In the genomic region with DNA sequence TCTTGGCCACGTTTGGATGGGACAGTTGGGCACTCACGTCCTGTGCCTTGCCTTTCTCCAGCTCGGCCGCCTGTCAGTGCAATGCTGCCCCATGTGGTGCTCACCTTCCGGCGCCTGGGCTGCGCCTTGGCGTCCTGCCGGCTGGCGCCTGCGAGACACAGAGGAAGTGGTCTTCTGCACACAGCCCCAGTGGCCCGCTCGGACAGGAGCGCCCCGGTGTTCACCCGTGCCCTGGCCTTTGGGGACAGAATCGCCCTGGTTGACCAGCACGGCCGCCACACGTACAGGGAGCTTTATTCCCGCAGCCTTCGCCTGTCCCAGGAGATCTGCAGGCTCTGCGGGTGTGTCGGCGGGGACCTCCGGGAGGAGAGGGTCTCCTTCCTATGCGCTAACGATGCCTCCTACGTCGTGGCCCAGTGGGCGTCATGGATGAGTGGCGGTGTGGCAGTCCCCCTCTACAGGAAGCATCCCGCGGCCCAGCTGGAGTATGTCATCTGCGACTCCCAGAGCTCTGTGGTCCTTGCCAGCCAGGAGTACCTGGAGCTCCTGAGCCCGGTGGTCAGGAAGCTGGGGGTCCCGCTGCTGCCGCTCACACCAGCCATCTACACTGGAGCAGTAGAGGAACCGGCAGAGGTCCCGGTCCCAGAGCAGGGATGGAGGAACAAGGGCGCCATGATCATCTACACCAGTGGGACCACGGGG, we compare ENCODE assay signal across 25 cellular contexts. TPM values are rescaled to one million over a fixed set of nuclear protein-coding genes. Genes with fewer than 3 reads are reported as not detected.
DNase-seq lines count a peak whose midpoint lies in the region; ATAC-seq and TF ChIP-seq lines count a peak whose summit lies in the region.
"Had no signal": no experiment of that assay in that cellular context is flagged by ENCODE, and none has a peak within 500 bp of the region (broad histone marks: within the 10 kb centered on the region; RNA-seq: fewer than 3 reads in every experiment).

No MANE protein-coding gene starts in this region.

- no peak for ATAC-seq in activated CD8-positive, alpha-beta memory T cell treated with anti-CD3 and anti-CD28 coated beads, Interleukin-2, amount 10 ng/mL, durations not matched to agents 7 days and 5 days
- peak in 1 of 2 donors; percentile 73 for ATAC-seq in natural killer cell treated with Interleukin-12 subunit alpha and Interleukin-12 subunit beta and Interleukin-15 and Interleukin-18, amount 100 ng/mL, for 72 hours
- ATAC-seq: gastroesophageal sphincter, GM23338, left lobe of liver, Panc1 had no signal

- H3K4me1 Mint-ChIP-seq in activated CD8-positive, alpha-beta memory T cell treated with anti-CD3 and anti-CD28 coated beads, Interleukin-2, amount 10 ng/mL, durations not matched to agents 7 days and 5 days = peaks cover 68% of the 10 kb centered on the region
- peaks cover 44 to 56% of the 10 kb centered on the region in 2 donors for H3K4me1 Mint-ChIP-seq in natural killer cell treated with Interleukin-12 subunit alpha and Interleukin-12 subunit beta and Interleukin-15 and Interleukin-18, amount 100 ng/mL, for 72 hours (ENCODE audit: low read depth in 2 of 2)

- H3K27me3 Mint-ChIP-seq in activated CD8-positive, alpha-beta memory T cell treated with anti-CD3 and anti-CD28 coated beads, Interleukin-2, amount 10 ng/mL, durations not matched to agents 7 days and 5 days = no peaks in the 10 kb centered on the region
- H3K27me3 Mint-ChIP-seq in natural killer cell treated with Interleukin-12 subunit alpha and Interleukin-12 subunit beta and Interleukin-15 and Interleukin-18, amount 100 ng/mL, for 72 hours = no peaks in the 10 kb centered on the region
- H3K27me3 Mint-ChIP-seq: B cell, IgD-negative memory B cell, memory B cell had no signal

- H3K27ac Mint-ChIP-seq in activated CD8-positive, alpha-beta memory T cell treated with anti-CD3 and anti-CD28 coated beads, Interleukin-2, amount 10 ng/mL, durations not matched to agents 7 days and 5 days = peak overlapping the region; percentile 54
- peak overlapping the region; percentile 87 to 93 for H3K27ac Mint-ChIP-seq in natural killer cell treated with Interleukin-12 subunit alpha and Interleukin-12 subunit beta and Interleukin-15 and Interleukin-18, amount 100 ng/mL, for 72 hours
- H3K27ac Mint-ChIP-seq: GM23338, memory B cell had no signal

- 0 out of 22 replicates have a peak, but pooled peaks cover 0 to 4% (median 0%) of the 10 kb centered on the region in 11 experiments for H3K27me3 ChIP-seq in BLaER1 treated with 17β-estradiol and CSF1 and Interleukin-3, amounts not matched to agents 10 nM and 100 nM
- no peaks in the 10 kb centered on the region for H3K27me3 ChIP-seq in Peyer's patch
- H3K27me3 ChIP-seq in HAP-1 (ENCODE audit: low read depth) = no peaks in the 10 kb centered on the region
- no peaks in the 10 kb centered on the region for H3K27me3 ChIP-seq in esophagus squamous epithelium
- H3K27me3 ChIP-seq: gastroesophageal sphincter, sigmoid colon had no signal

- intact Hi-C loops in esophagus squamous epithelium (cut with DNase I) = no loop called here

- in situ Hi-C loops in HAP-1 (cut with MboI; ENCODE audit: low sequenced_read_pairs) = no loop called here

- no peak overlapping the region for H3K4me3 Mint-ChIP-seq in activated CD8-positive, alpha-beta memory T cell treated with anti-CD3 and anti-CD28 coated beads, Interleukin-2, amount 10 ng/mL, durations not matched to agents 7 days and 5 days
- peak overlapping the region; percentile 76 for H3K4me3 Mint-ChIP-seq in natural killer cell treated with Interleukin-12 subunit alpha and Interleukin-12 subunit beta and Interleukin-15 and Interleukin-18, amount 100 ng/mL, for 72 hours
- H3K4me3 Mint-ChIP-seq: B cell, GM23338, memory B cell had no signal

- H3K9ac ChIP-seq in BLaER1 treated with 17β-estradiol and CSF1 and Interleukin-3, amounts not matched to agents 10 nM and 100 nM = peak overlapping the region in 6 of 11 experiments; percentile 1 to 33 (median 24); a peak in 3 of 22 replicates

- peaks cover 96 to 100% (median 100%) of the 10 kb centered on the region in 10 experiments for H3K4me1 ChIP-seq in BLaER1 treated with 17β-estradiol and CSF1 and Interleukin-3, amounts not matched to agents 10 nM and 100 nM
- H3K4me1 ChIP-seq in Peyer's patch = peaks cover 26 to 72% (median 30%) of the 10 kb centered on the region in 4 donors
- H3K4me1 ChIP-seq in HAP-1 = 0 out of 2 replicates have a peak, but pooled peaks cover 3% of the 10 kb centered on the region
- peaks cover 3 to 27% (median 4%) of the 10 kb centered on the region in 3 donors for H3K4me1 ChIP-seq in esophagus squamous epithelium

- H3K9me3 Mint-ChIP-seq in activated CD8-positive, alpha-beta memory T cell treated with anti-CD3 and anti-CD28 coated beads, Interleukin-2, amount 10 ng/mL, durations not matched to agents 7 days and 5 days (ENCODE audit: low read depth) = no peaks in the 10 kb centered on the region
- H3K9me3 Mint-ChIP-seq in natural killer cell treated with Interleukin-12 subunit alpha and Interleukin-12 subunit beta and Interleukin-15 and Interleukin-18, amount 100 ng/mL, for 72 hours = no peaks in the 10 kb centered on the region
- H3K9me3 Mint-ChIP-seq: activated T-helper 2 cell treated with anti-CD3 and anti-CD28 coated beads, Interferon-gamma antibody, Interleukin-2, Interleukin-4, amounts not matched to agents 10 μg/mL and 5 μg/mL and 100 μg/mL, durations not matched to agents 14 hours and 24 hours and 36 hours; GM23338; IgD-negative memory B cell; memory B cell had no signal

- H3K36me3 Mint-ChIP-seq in activated CD8-positive, alpha-beta memory T cell treated with anti-CD3 and anti-CD28 coated beads, Interleukin-2, amount 10 ng/mL, durations not matched to agents 7 days and 5 days = peaks cover 45% of the 10 kb centered on the region
- peaks cover 7% of the 10 kb centered on the region for H3K36me3 Mint-ChIP-seq in natural killer cell treated with Interleukin-12 subunit alpha and Interleukin-12 subunit beta and Interleukin-15 and Interleukin-18, amount 100 ng/mL, for 72 hours
- H3K36me3 Mint-ChIP-seq: IgD-negative memory B cell had no signal

- H3K27ac ChIP-seq in BLaER1 treated with 17β-estradiol and CSF1 and Interleukin-3, amounts not matched to agents 10 nM and 100 nM = peak overlapping the region in 2 of 11 experiments; percentile 40 to 46; a peak in 4 of 22 replicates
- H3K27ac ChIP-seq in Peyer's patch = peak overlapping the region in 3 of 4 donors; percentile 70 to 86 (median 83)
- H3K27ac ChIP-seq in esophagus squamous epithelium = no peak overlapping the region
- H3K27ac ChIP-seq: gastroesophageal sphincter, sigmoid colon, thoracic aorta had no signal

- peak overlapping the region in 2 of 10 experiments; percentile 11 to 15; a peak in 1 of 20 replicates for H3K4me3 ChIP-seq in BLaER1 treated with 17β-estradiol and CSF1 and Interleukin-3, amounts not matched to agents 10 nM and 100 nM
- H3K4me3 ChIP-seq in Peyer's patch (no peak overlapping the region), HAP-1 (no peak overlapping the region), esophagus squamous epithelium (no peak overlapping the region)
- H3K4me3 ChIP-seq: gastroesophageal sphincter, GM23338, sigmoid colon, thoracic aorta had no signal

- peaks cover 59 to 100% (median 98%) of the 10 kb centered on the region in 11 experiments; a peak in 21 of 22 replicates for H4K20me1 ChIP-seq in BLaER1 treated with 17β-estradiol and CSF1 and Interleukin-3, amounts not matched to agents 10 nM and 100 nM

- TF ChIP-seq POLR2A in Peyer's patch (IDR thresholded peaks at IDR 0.05) = no peak
- TF ChIP-seq POLR2A in esophagus squamous epithelium (IDR thresholded peaks at IDR 0.05) = no peak

- peaks cover 36 to 78% (median 59%) of the 10 kb centered on the region in 11 experiments for H3K36me3 ChIP-seq in BLaER1 treated with 17β-estradiol and CSF1 and Interleukin-3, amounts not matched to agents 10 nM and 100 nM
- peaks cover 0 to 51% (median 0%) of the 10 kb centered on the region in 3 donors for H3K36me3 ChIP-seq in Peyer's patch
- H3K36me3 ChIP-seq in HAP-1 (replicated peaks) = peaks cover 13% of the 10 kb centered on the region; the same call in 1 of the 2 replicates
- H3K36me3 ChIP-seq in esophagus squamous epithelium = peaks cover 20 to 70% (median 40%) of the 10 kb centered on the region in 3 donors

- DNase-seq in activated CD8-positive, alpha-beta memory T cell treated with anti-CD3 and anti-CD28 coated beads, Interleukin-2, amount 10 ng/mL, durations not matched to agents 7 days and 5 days = no peak
- no peak for DNase-seq in activated CD8-positive, alpha-beta memory T cell treated with anti-CD3 and anti-CD28 coated beads, Interleukin-2, amount 50 U/mL, for 4 hours
- DNase-seq in Peyer's patch (no peak), HAP-1 (ENCODE audit: low spot score in 2 of 2) (no peak), esophagus squamous epithelium (lab: John Stamatoyannopoulos, UW) (no peak), NK-92 (lab: John Stamatoyannopoulos, UW; ENCODE audit: unreplicated experiment) (no peak)
- DNase-seq in natural killer cell treated with Interleukin-12 subunit alpha and Interleukin-12 subunit beta and Interleukin-15 and Interleukin-18, amount 100 ng/mL, for 72 hours (ENCODE audit: low spot score) = peak; percentile 79
- DNase-seq: COR-L47, dermis blood vessel endothelial cell, GDM1, hippocampal formation, NCI-H1105, NCI-H1930, NCI-H526, sigmoid colon had no signal

- CTCF ChIA-PET in activated CD8-positive, alpha-beta memory T cell treated with anti-CD3 and anti-CD28 coated beads, Interleukin-2, amount 10 ng/mL, durations not matched to agents 7 days and 5 days (lab: Charles Lee) = no interaction called here

- 69 to 85% methylated on average over 6 to 7 of the region's 42 CpGs for WGBS in esophagus squamous epithelium, 2 donors

- H3K4me2 ChIP-seq in BLaER1 treated with 17β-estradiol and CSF1 and Interleukin-3, amounts not matched to agents 10 nM and 100 nM = peak overlapping the region; percentile 77 to 100 (median 88)
- H3K4me2 ChIP-seq: GM23338 had no signal

- no peaks in the 10 kb centered on the region for H3K9me3 ChIP-seq in BLaER1 treated with 17β-estradiol and CSF1 and Interleukin-3, amounts not matched to agents 10 nM and 100 nM (replicated peaks in 1 of 11)
- H3K9me3 ChIP-seq in Peyer's patch (no peaks in the 10 kb centered on the region), HAP-1 (no peaks in the 10 kb centered on the region), esophagus squamous epithelium (no peaks in the 10 kb centered on the region)
- H3K9me3 ChIP-seq: gastroesophageal sphincter, sigmoid colon, thoracic aorta had no signal

- no peak for TF ChIP-seq CTCF in Peyer's patch (IDR thresholded peaks at IDR 0.05)
- no peak for TF ChIP-seq CTCF in esophagus squamous epithelium (IDR thresholded peaks at IDR 0.05)

RNA-seq across cellular contexts. Expression of a gene that starts 7.1 kb away (rescaled TPM):
- 10 to 100 TPM; 43.6 to 56.7 TPM for total RNA-seq in activated CD8-positive, alpha-beta memory T cell treated with anti-CD3 and anti-CD28 coated beads, Interleukin-2, amount 10 ng/mL, durations not matched to agents 7 days and 5 days
- 100 to 1,000 TPM in 2 of 4 donors, 10 to 100 TPM in 2; 94.6 to 120 (median 108) TPM for total RNA-seq in Peyer's patch
- 100 to 1,000 TPM in 1 of 2 donors, 10 to 100 TPM in 1; 52.3 to 125 TPM for total RNA-seq in natural killer cell treated with Interleukin-12 subunit alpha and Interleukin-12 subunit beta and Interleukin-15 and Interleukin-18, amount 100 ng/mL, for 72 hours
- 10 to 100 TPM; 15.1 to 21.1 (median 17.4) TPM for total RNA-seq in esophagus squamous epithelium

Comparison
In these comparisons a context has a peak if more than half of its experiments do, and no peak if none do; other contexts are left out.
1. H3K27ac ChIP-seq: peak in Peyer's patch (3 of 4); none in esophagus squamous epithelium (0 of 4).